ENCODE assay signal across 32 cellular contexts in the genomic region with DNA sequence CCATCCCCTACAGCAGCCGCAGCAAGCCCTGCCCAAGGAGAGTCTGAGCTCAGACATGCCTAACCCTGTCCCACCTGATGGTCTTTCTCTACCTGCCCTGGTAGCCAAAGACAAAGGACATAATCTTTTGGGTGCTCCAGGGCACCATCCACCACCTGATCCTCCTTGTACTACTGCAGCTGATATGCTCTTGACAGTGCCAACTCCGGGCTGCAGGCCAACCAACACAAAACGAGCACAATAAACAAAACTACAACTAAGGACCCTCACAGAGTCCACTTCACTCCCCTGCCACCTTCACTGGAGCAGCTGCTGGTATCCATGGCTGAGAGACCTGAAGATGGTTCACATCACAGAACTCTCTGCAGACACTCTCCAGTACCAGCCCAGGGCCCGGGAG.
DNase-seq lines count a peak whose midpoint lies in the region; ATAC-seq and TF ChIP-seq lines count a peak whose summit lies in the region.
"Had no signal": no experiment of that assay in that cellular context is flagged by ENCODE, and none has a peak within 500 bp of the region (broad histone marks: within the 10 kb centered on the region; RNA-seq: fewer than 3 reads in every experiment).

No MANE protein-coding gene starts in this region.

- peak overlapping the region; percentile 85 for H3K27ac Mint-ChIP-seq in endodermal cell
- H3K27ac Mint-ChIP-seq in progenitor cell of endocrine pancreas, result peak overlapping the region; percentile 87
- H3K27ac Mint-ChIP-seq: activated CD4-positive, alpha-beta T cell treated with anti-CD3 and anti-CD28 coated beads for 36 hours; activated CD8-positive, alpha-beta T cell treated with anti-CD3 and anti-CD28 coated beads, Interleukin-2, amount 10 ng/mL, durations not matched to agents 7 days and 5 days; activated naive CD4-positive, alpha-beta T cell treated with anti-CD3 and anti-CD28 coated beads, Interleukin-2, amount 10 ng/mL, durations not matched to agents 7 days and 5 days; activated T-helper 17 cell treated with anti-CD3 and anti-CD28 coated beads, Interleukin-2, amount 50 U/mL, for 72 hours; brain; stimulated activated naive CD8-positive, alpha-beta T cell treated with anti-CD3 and anti-CD28 coated beads, Interleukin-15, Interleukin-2, amounts not matched to agents 100 ng/mL and 50 ng/mL, for 24 hours had no signal

- peak; percentile 10 for DNase-seq in COR-L47 (lab: John Stamatoyannopoulos, UW)
- DNase-seq in NCI-H1092 treated with DMSO at 0.1 percent for 48 hours (lab: John Stamatoyannopoulos, UW), result peak; percentile 62
- no peak for DNase-seq in endodermal cell
- no peak for DNase-seq in progenitor cell of endocrine pancreas (ENCODE audit: low spot score, unreplicated experiment)
- no peak for DNase-seq in upper lobe of left lung
- DNase-seq in effector CD4-positive, alpha-beta T cell, result no peak
- no peak for DNase-seq in caudate nucleus (lab: John Stamatoyannopoulos, UW)
- DNase-seq: activated CD4-positive, alpha-beta T cell treated with anti-CD3 and anti-CD28 coated beads for 36 hours; activated CD8-positive, alpha-beta T cell treated with anti-CD3 and anti-CD28 coated beads, Interleukin-2, amount 10 ng/mL, durations not matched to agents 7 days and 5 days; activated naive CD4-positive, alpha-beta T cell treated with anti-CD3 and anti-CD28 coated beads, Interleukin-2, amount 10 ng/mL, durations not matched to agents 7 days and 5 days; amniotic stem cell; C1 segment of cervical spinal cord; DND-41; foreskin fibroblast; GF-D8; HCEC 1CT; head of caudate nucleus; left ventricle myocardium superior; NCI-H187; NCI-H2227 treated with DMSO at 0.1 percent for 48 hours; NCI-H69; pancreas; Peyer's patch; SIG-M5; stimulated activated CD4-positive, alpha-beta T cell treated with anti-CD3 and anti-CD28 coated beads, Interleukin-1b, Interleukin-23, amount 100 ng/mL, for 48 hours; tibial artery had no signal

- 93 to 100% methylated on average over 1 to 4 of the region's 4 CpGs for WGBS in endodermal cell (ENCODE audit: insufficient coverage in 1 of 2, insufficient read length in 1 of 2), 2 experiments
- WGBS in upper lobe of left lung, 2 donors, result 74 to 90% methylated on average over 3 to 4 of the region's 4 CpGs

- no peak for TF ChIP-seq POLR2A in upper lobe of left lung (IDR thresholded peaks at IDR 0.05)

- TF ChIP-seq CTCF in endodermal cell (conservative IDR thresholded peaks at IDR 0.05), result no peak
- no peak for TF ChIP-seq CTCF in progenitor cell of endocrine pancreas (IDR thresholded peaks at IDR 0.05; ENCODE audit: unreplicated experiment)
- no peak for TF ChIP-seq CTCF in upper lobe of left lung (IDR thresholded peaks at IDR 0.05)

- no peaks in the 10 kb centered on the region for H3K36me3 ChIP-seq in endodermal cell (ENCODE audit: control insufficient read depth, insufficient read depth, low read length)
- H3K36me3 ChIP-seq in upper lobe of left lung, result no peaks in the 10 kb centered on the region
- H3K36me3 ChIP-seq: Peyer's patch, right atrium auricular region had no signal

- H3K4me1 ChIP-seq in endodermal cell (ENCODE audit: control insufficient read depth, insufficient read depth, low read length) (no peaks in the 10 kb centered on the region), upper lobe of left lung (no peaks in the 10 kb centered on the region)
- H3K4me1 ChIP-seq: pancreas, Peyer's patch, tibial artery had no signal

- H3K4me3 Mint-ChIP-seq in endodermal cell, result no peak overlapping the region
- H3K4me3 Mint-ChIP-seq in progenitor cell of endocrine pancreas (ENCODE audit: low read depth), result no peak overlapping the region
- H3K4me3 Mint-ChIP-seq: activated CD4-positive, alpha-beta T cell treated with anti-CD3 and anti-CD28 coated beads for 36 hours; activated CD8-positive, alpha-beta T cell treated with anti-CD3 and anti-CD28 coated beads, Interleukin-2, amount 10 ng/mL, durations not matched to agents 7 days and 5 days; activated naive CD4-positive, alpha-beta T cell treated with anti-CD3 and anti-CD28 coated beads, Interleukin-2, amount 10 ng/mL, durations not matched to agents 7 days and 5 days; activated T-helper 17 cell treated with anti-CD3 and anti-CD28 coated beads, Interleukin-2, amount 50 U/mL, for 72 hours; brain; IgD-negative memory B cell; neural crest cell; stimulated activated naive CD8-positive, alpha-beta T cell treated with anti-CD3 and anti-CD28 coated beads, Interleukin-15, Interleukin-2, amounts not matched to agents 100 ng/mL and 50 ng/mL, for 24 hours had no signal

- TF ChIP-seq EP300 in upper lobe of left lung (IDR thresholded peaks at IDR 0.05), result no peak

- no peak for ATAC-seq in upper lobe of left lung (ENCODE audit: low FRiP score in 2 of 2)
- ATAC-seq: activated CD4-positive, alpha-beta T cell treated with anti-CD3 and anti-CD28 coated beads for 36 hours; activated CD8-positive, alpha-beta T cell treated with anti-CD3 and anti-CD28 coated beads, Interleukin-2, amount 10 ng/mL, durations not matched to agents 7 days and 5 days; activated T-helper 17 cell treated with anti-CD3 and anti-CD28 coated beads, Interleukin-2, amount 50 U/mL, for 72 hours; left ventricle myocardium superior had no signal

- H3K4me1 Mint-ChIP-seq in endodermal cell (peaks cover 11% of the 10 kb centered on the region), progenitor cell of endocrine pancreas (ENCODE audit: low read depth) (peaks cover 13% of the 10 kb centered on the region)
- H3K4me1 Mint-ChIP-seq: activated CD4-positive, alpha-beta T cell treated with anti-CD3 and anti-CD28 coated beads for 36 hours; activated naive CD4-positive, alpha-beta T cell treated with anti-CD3 and anti-CD28 coated beads, Interleukin-2, amount 10 ng/mL, durations not matched to agents 7 days and 5 days; activated T-helper 17 cell treated with anti-CD3 and anti-CD28 coated beads, Interleukin-2, amount 50 U/mL, for 72 hours; brain; neural crest cell had no signal

- H3K4me3 ChIP-seq in endodermal cell (ENCODE audit: low read length), result no peak overlapping the region
- no peak overlapping the region for H3K4me3 ChIP-seq in upper lobe of left lung
- H3K4me3 ChIP-seq: pancreas, Peyer's patch, right atrium auricular region, tibial artery had no signal

- H3K9me3 ChIP-seq in endodermal cell (ENCODE audit: control insufficient read depth, low read length) (peaks cover 14% of the 10 kb centered on the region), upper lobe of left lung (peaks cover 0 to 9% (median 2%) of the 10 kb centered on the region in 4 donors)
- H3K9me3 ChIP-seq: pancreas, Peyer's patch had no signal

- no peaks in the 10 kb centered on the region for H3K27me3 ChIP-seq in endodermal cell (ENCODE audit: control insufficient read depth, insufficient read depth, low read length, poor library complexity, severe bottlenecking)
- H3K27me3 ChIP-seq in upper lobe of left lung, result no peaks in the 10 kb centered on the region
- H3K27me3 ChIP-seq: pancreas, Peyer's patch, right atrium auricular region, tibial artery had no signal

- H3K27me3 Mint-ChIP-seq in endodermal cell (ENCODE audit: insufficient read depth) (no peaks in the 10 kb centered on the region), progenitor cell of endocrine pancreas (no peaks in the 10 kb centered on the region)
- H3K27me3 Mint-ChIP-seq: activated CD4-positive, alpha-beta T cell treated with anti-CD3 and anti-CD28 coated beads for 36 hours; activated naive CD4-positive, alpha-beta T cell treated with anti-CD3 and anti-CD28 coated beads, Interleukin-2, amount 10 ng/mL, durations not matched to agents 7 days and 5 days; activated T-helper 17 cell treated with anti-CD3 and anti-CD28 coated beads, Interleukin-2, amount 50 U/mL, for 72 hours; brain; IgD-negative memory B cell; stimulated activated naive CD8-positive, alpha-beta T cell treated with anti-CD3 and anti-CD28 coated beads, Interleukin-15, Interleukin-2, amounts not matched to agents 100 ng/mL and 50 ng/mL, for 24 hours had no signal

- H3K9ac ChIP-seq in endodermal cell (ENCODE audit: extremely low read depth, low read length, poor library complexity, severe bottlenecking), result no peak overlapping the region

- H3K27ac ChIP-seq in endodermal cell (ENCODE audit: low read depth, low read length) (no peak overlapping the region), upper lobe of left lung (no peak overlapping the region), caudate nucleus (ENCODE audit: low read depth, low read length) (no peak overlapping the region)
- H3K27ac ChIP-seq: pancreas, Peyer's patch, right atrium auricular region, tibial artery had no signal

- H3K36me3 Mint-ChIP-seq in endodermal cell (ENCODE audit: low read depth) (peaks cover 36% of the 10 kb centered on the region), progenitor cell of endocrine pancreas (ENCODE audit: insufficient read depth) (peaks cover 61% of the 10 kb centered on the region)
- H3K36me3 Mint-ChIP-seq: activated naive CD4-positive, alpha-beta T cell treated with anti-CD3 and anti-CD28 coated beads, Interleukin-2, amount 10 ng/mL, durations not matched to agents 7 days and 5 days; IgD-negative memory B cell had no signal

- H3K9me3 Mint-ChIP-seq in endodermal cell (peaks cover 18% of the 10 kb centered on the region), progenitor cell of endocrine pancreas (ENCODE audit: low read depth) (peaks cover 49% of the 10 kb centered on the region)

Comparison
In these comparisons a context has a peak if more than half of its experiments do, and no peak if none do; other contexts are left out.
1. DNase-seq: peak in COR-L47 (single experiment) and NCI-H1092 treated with DMSO at 0.1 percent for 48 hours (single experiment); none in endodermal cell (single experiment), progenitor cell of endocrine pancreas (single experiment), upper lobe of left lung (0 of 2), effector CD4-positive, alpha-beta T cell (single experiment) and caudate nucleus (0 of 61).